In genomic region chr18:12093520-12094257, GRCh38 we compare ENCODE assay signal across 17 cellular contexts. TPM values are rescaled to one million over a fixed set of nuclear protein-coding genes. Genes with fewer than 3 reads are reported as not detected.
DNase-seq lines count a peak whose midpoint lies in the region; ATAC-seq, FAIRE-seq and TF ChIP-seq lines count a peak whose summit lies in the region.
"Had no signal": no experiment of that assay in that cellular context is flagged by ENCODE, and none has a peak within 500 bp of the region (broad histone marks: within the 10 kb centered on the region; RNA-seq: fewer than 3 reads in every experiment).

Gene ANKRD62, plus strand, starts transcription at chr18:12093843. Its CDS starts 175 bp downstream, at chr18:12094018.

- no peak within 1 kb of the TSS for H4K91ac ChIP-seq in trophoblast cell (ENCODE audit: low read depth, low read length)

- H3K4me1 ChIP-seq in PC-3 (ENCODE audit: insufficient read depth, low read length) (peaks cover 6% of the 10 kb centered on the region), trophoblast cell (ENCODE audit: control insufficient read depth in 1 of 2, insufficient read depth in 2 of 2, low read length in 2 of 2) (no peaks in the 10 kb centered on the region)
- H3K4me1 ChIP-seq: BE2C, SJCRH30 had no signal

- CTCF ChIA-PET in PC-3 (lab: Charles Lee): no interaction called here

- no peaks in the 10 kb centered on the region for H4K20me1 ChIP-seq in PC-3 (ENCODE audit: low read length)

- H3K4me2 ChIP-seq in PC-3 (ENCODE audit: low read length) (peak within 1 kb of the TSS; percentile 67), trophoblast cell (ENCODE audit: low read length) (no peak within 1 kb of the TSS)

- H3K27me3 ChIP-seq in H7 (ENCODE audit: control insufficient read depth, insufficient read depth, low read length) (no peaks in the 10 kb centered on the region), PC-3 (ENCODE audit: low read length) (peaks cover 6% of the 10 kb centered on the region; the same call in 1 of the 2 replicates), trophoblast cell (ENCODE audit: insufficient read depth, low read length) (no peaks in the 10 kb centered on the region)
- H3K27me3 ChIP-seq: BE2C, SJCRH30 had no signal

- no peak within 1 kb of the TSS for H3K23ac ChIP-seq in trophoblast cell (ENCODE audit: low read length)

- no peak within 1 kb of the TSS for H3K18ac ChIP-seq in trophoblast cell (ENCODE audit: low read length)

- H2AK5ac ChIP-seq in trophoblast cell (ENCODE audit: low read length): no peak within 1 kb of the TSS

- H3K27ac ChIP-seq in PC-3 (ENCODE audit: low read length): no peak within 1 kb of the TSS
- no peak within 1 kb of the TSS for H3K27ac ChIP-seq in trophoblast cell (ENCODE audit: low read depth, low read length)
- H3K27ac ChIP-seq: SJCRH30 had no signal

- no peak for FAIRE-seq in urothelium cell line (lab: Jason Lieb, UNC)
- FAIRE-seq: G401.6 had no signal

- no peak within 1 kb of the TSS for H4K8ac ChIP-seq in trophoblast cell (ENCODE audit: low read depth, low read length)

- H3F3A ChIP-seq in PC-3 (ENCODE audit: low read length, unreplicated experiment): no peaks in the 10 kb centered on the region

- no peak within 1 kb of the TSS for H3K14ac ChIP-seq in trophoblast cell (ENCODE audit: low read length)

- H2BK5ac ChIP-seq in trophoblast cell (ENCODE audit: low read depth, low read length, poor library complexity): no peak within 1 kb of the TSS

- H3K9ac ChIP-seq in PC-3 (ENCODE audit: low read length) (no peak within 1 kb of the TSS), trophoblast cell (ENCODE audit: low read length) (no peak within 1 kb of the TSS)

- BruUV-seq in PC-3 (replicated peaks; lab: Mats Ljungman, UMichigan): no TSS peak

- no peaks in the 10 kb centered on the region for H3K9me3 ChIP-seq in PC-3 (ENCODE audit: low read length)
- no peaks in the 10 kb centered on the region for H3K9me3 ChIP-seq in trophoblast cell (ENCODE audit: insufficient read depth, low read depth, low read length)
- H3K9me3 ChIP-seq: BE2C, SJCRH30 had no signal

- H3K79me2 ChIP-seq in PC-3 (ENCODE audit: low read length) (no peaks in the 10 kb centered on the region), trophoblast cell (ENCODE audit: control insufficient read depth, insufficient read depth, low read length, poor library complexity) (no peaks in the 10 kb centered on the region)

- H3K36me3 ChIP-seq in H7 (replicated peaks; ENCODE audit: control insufficient read depth, insufficient read depth, low read length) (no peaks in the 10 kb centered on the region), PC-3 (ENCODE audit: low read depth, low read length) (no peaks in the 10 kb centered on the region), trophoblast cell (ENCODE audit: control insufficient read depth in 1 of 2, insufficient read depth in 2 of 2, low read length in 2 of 2) (no peaks in the 10 kb centered on the region)
- H3K36me3 ChIP-seq: BE2C, SJCRH30 had no signal

- DNase-seq in H7 (peak; percentile 66), PC-3 (no peak), fibroblast of villous mesenchyme (ENCODE audit: low read depth) (no peak), trophoblast cell (peak; percentile 67 to 68), urothelium cell line (ENCODE audit: low spot score) (no peak), NCI-H128 (lab: John Stamatoyannopoulos, UW; ENCODE audit: unreplicated experiment) (no peak)
- DNase-seq: BE2C; CD4-positive, alpha-beta memory T cell; Karpas-422; NCI-H187; NCI-H526 treated with DMSO at 0.1 percent for 48 hours; NK-92 treated with Interleukin-12 subunit alpha and Interleukin-12 subunit beta, amount 100 ng/mL, for 24 hours; SJCRH30 had no signal

- H2BK12ac ChIP-seq in trophoblast cell (ENCODE audit: low read length): no peak within 1 kb of the TSS

- H3K4ac ChIP-seq in trophoblast cell (ENCODE audit: low read depth, low read length): no peak within 1 kb of the TSS

- no peaks in the 10 kb centered on the region for H3K79me1 ChIP-seq in trophoblast cell (ENCODE audit: low read length)

- H2BK120ac ChIP-seq in trophoblast cell (ENCODE audit: insufficient read depth, low read length, poor library complexity): no peak within 1 kb of the TSS

- POLR2A ChIA-PET in PC-3 (lab: Charles Lee; ENCODE audit: unreplicated experiment): no interaction called here

- ATAC-seq in PC-3 (no peak), GM18868 (IDR thresholded peaks at IDR 0.05; ENCODE audit: unreplicated experiment) (no peak), HG02759 (IDR thresholded peaks at IDR 0.05; ENCODE audit: unreplicated experiment) (no peak)

- H4K12ac ChIP-seq in trophoblast cell (ENCODE audit: low read depth, low read length): no peak within 1 kb of the TSS

- WGBS in trophoblast cell (ENCODE audit: extremely low coverage, insufficient coverage, insufficient read length): no CpG with 5 or more reads among the region's 50 CpGs

- H3K4me3 ChIP-seq in H7 (ENCODE audit: insufficient read depth, low read depth, low read length) (no peak within 1 kb of the TSS), PC-3 (ENCODE audit: low read length) (no peak within 1 kb of the TSS), fibroblast of villous mesenchyme (ENCODE audit: low read depth, low read length) (no peak within 1 kb of the TSS), trophoblast cell (ENCODE audit: low read depth, low read length) (peak within 1 kb of the TSS; percentile 15)
- H3K4me3 ChIP-seq: SJCRH30 had no signal

- peak within 1 kb of the TSS; percentile 65 for H2AFZ ChIP-seq in PC-3 (ENCODE audit: low read length)
- no peak within 1 kb of the TSS for H2AFZ ChIP-seq in trophoblast cell (ENCODE audit: insufficient read depth, low read length, poor library complexity)

- TF ChIP-seq CTCF in PC-3 (conservative IDR thresholded peaks at IDR 0.05; ENCODE audit: low read depth, low read length): no peak
- peak; percentile 4 for TF ChIP-seq CTCF in fibroblast of villous mesenchyme (IDR thresholded peaks at IDR 0.05; ENCODE audit: insufficient read depth, low read depth, low read length)

- no peaks in the 10 kb centered on the region for H3K9me2 ChIP-seq in PC-3 (replicated peaks; ENCODE audit: low read length)

- intact Hi-C loops in PC-3 (cut with micrococcal nuclease): no loop called here

RNA-seq across cellular contexts. Expression of gene ANKRD62, which starts in this region (rescaled TPM):
- not detected in 2 replicates for total RNA-seq in H7 (2014; rRNA removed; shearing (Covaris generic))
- total RNA-seq in PC-3 (2014; rRNA removed) (not detected in 2 replicates), fibroblast of villous mesenchyme (not detected in 2 replicates)
- polyA plus RNA-seq in trophoblast cell (2013): not detected in 2 replicates
- total RNA-seq: CD4-positive, alpha-beta memory T cell; SJCRH30 had no signal
- polyA plus RNA-seq: AG04450; CD4-positive, alpha-beta memory T cell had no signal

Comparison
In these comparisons a context has a peak if more than half of its experiments do, and no peak if none do; other contexts are left out.
1. Peak in DNase-seq in H7; RNA of the gene not detected or under 1 TPM.
2. DNase-seq: peak in trophoblast cell (2 of 2); none in PC-3 (single experiment), fibroblast of villous mesenchyme (single experiment), urothelium cell line (single experiment) and NCI-H128 (single experiment).